1 cellular context compared by ENCODE assay signal in the genomic region with DNA sequence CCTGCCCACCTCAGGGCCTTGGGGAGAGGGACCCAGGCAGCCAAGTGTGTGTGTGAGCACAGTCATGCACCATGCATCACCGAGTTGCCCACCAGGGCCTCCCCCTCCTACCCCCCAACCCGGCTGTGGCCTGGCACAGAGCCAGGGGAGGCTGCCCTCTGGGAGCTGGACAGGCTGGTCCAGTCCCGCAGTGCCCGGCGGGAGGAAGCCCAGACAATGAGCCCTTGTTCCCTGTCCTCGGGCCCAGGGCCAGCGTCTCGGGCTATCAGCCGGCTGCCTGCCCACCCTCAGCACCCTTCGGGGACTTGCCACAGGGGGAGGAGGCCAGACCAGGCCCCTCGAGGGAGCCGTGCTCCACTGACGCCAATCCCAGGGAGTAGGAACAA.
A peak's percentile ranks its signal among the peaks of the same experiment; 100 is the strongest.
TF ChIP-seq lines count a peak whose summit lies in the region.

No MANE protein-coding gene starts in this region.

TF ChIP-seq in HepG2, 621 proteins besides CTCF, POLR2A, EP300 and RAD21 (continues in another document):
- TF ChIP-seq ZNF629 (CRISPR knock-in tag; conservative IDR thresholded peaks at IDR 0.05) = no peak
- TF ChIP-seq, protein P1, sequence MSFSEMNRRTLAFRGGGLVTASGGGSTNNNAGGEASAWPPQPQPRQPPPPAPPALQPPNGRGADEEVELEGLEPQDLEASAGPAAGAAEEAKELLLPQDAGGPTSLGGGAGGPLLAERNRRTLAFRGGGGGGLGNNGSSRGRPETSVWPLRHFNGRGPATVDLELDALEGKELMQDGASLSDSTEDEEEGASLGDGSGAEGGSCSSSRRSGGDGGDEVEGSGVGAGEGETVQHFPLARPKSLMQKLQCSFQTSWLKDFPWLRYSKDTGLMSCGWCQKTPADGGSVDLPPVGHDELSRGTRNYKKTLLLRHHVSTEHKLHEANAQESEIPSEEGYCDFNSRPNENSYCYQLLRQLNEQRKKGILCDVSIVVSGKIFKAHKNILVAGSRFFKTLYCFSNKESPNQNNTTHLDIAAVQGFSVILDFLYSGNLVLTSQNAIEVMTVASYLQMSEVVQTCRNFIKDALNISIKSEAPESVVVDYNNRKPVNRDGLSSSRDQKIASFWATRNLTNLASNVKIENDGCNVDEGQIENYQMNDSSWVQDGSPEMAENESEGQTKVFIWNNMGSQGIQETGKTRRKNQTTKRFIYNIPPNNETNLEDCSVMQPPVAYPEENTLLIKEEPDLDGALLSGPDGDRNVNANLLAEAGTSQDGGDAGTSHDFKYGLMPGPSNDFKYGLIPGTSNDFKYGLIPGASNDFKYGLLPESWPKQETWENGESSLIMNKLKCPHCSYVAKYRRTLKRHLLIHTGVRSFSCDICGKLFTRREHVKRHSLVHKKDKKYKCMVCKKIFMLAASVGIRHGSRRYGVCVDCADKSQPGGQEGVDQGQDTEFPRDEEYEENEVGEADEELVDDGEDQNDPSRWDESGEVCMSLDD (CRISPR knock-in tag; IDR thresholded peaks at IDR 0.05; ENCODE audit: borderline replicate concordance) = no peak
- TF ChIP-seq, protein P2, sequence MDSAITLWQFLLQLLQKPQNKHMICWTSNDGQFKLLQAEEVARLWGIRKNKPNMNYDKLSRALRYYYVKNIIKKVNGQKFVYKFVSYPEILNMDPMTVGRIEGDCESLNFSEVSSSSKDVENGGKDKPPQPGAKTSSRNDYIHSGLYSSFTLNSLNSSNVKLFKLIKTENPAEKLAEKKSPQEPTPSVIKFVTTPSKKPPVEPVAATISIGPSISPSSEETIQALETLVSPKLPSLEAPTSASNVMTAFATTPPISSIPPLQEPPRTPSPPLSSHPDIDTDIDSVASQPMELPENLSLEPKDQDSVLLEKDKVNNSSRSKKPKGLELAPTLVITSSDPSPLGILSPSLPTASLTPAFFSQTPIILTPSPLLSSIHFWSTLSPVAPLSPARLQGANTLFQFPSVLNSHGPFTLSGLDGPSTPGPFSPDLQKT (CRISPR knock-in tag; IDR thresholded peaks at IDR 0.05; ENCODE audit: borderline replicate concordance) = no peak
- TF ChIP-seq, protein P3, sequence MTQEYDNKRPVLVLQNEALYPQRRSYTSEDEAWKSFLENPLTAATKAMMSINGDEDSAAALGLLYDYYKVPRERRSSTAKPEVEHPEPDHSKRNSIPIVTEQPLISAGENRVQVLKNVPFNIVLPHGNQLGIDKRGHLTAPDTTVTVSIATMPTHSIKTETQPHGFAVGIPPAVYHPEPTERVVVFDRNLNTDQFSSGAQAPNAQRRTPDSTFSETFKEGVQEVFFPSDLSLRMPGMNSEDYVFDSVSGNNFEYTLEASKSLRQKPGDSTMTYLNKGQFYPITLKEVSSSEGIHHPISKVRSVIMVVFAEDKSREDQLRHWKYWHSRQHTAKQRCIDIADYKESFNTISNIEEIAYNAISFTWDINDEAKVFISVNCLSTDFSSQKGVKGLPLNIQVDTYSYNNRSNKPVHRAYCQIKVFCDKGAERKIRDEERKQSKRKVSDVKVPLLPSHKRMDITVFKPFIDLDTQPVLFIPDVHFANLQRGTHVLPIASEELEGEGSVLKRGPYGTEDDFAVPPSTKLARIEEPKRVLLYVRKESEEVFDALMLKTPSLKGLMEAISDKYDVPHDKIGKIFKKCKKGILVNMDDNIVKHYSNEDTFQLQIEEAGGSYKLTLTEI (CRISPR knock-in tag; conservative IDR thresholded peaks at IDR 0.05) = no peak
- TF ChIP-seq ZNF354B (CRISPR knock-in tag; IDR thresholded peaks at IDR 0.05) = no peak
- TF ChIP-seq FOXO1 (CRISPR knock-in tag; IDR thresholded peaks at IDR 0.05) = no peak
- TF ChIP-seq GFI1 (CRISPR knock-in tag; IDR thresholded peaks at IDR 0.05; ENCODE audit: borderline replicate concordance) = no peak
- no peak for TF ChIP-seq ZFP36L1 (CRISPR knock-in tag; IDR thresholded peaks at IDR 0.05)
- no peak for TF ChIP-seq ZNF292 (CRISPR knock-in tag; IDR thresholded peaks at IDR 0.05; ENCODE audit: borderline replicate concordance, low read depth)
- TF ChIP-seq TCF7 (IDR thresholded peaks at IDR 0.05; ENCODE audit: low read depth) = no peak
- TF ChIP-seq ZNF251 (CRISPR knock-in tag; IDR thresholded peaks at IDR 0.05) = no peak
- TF ChIP-seq, protein P4, sequence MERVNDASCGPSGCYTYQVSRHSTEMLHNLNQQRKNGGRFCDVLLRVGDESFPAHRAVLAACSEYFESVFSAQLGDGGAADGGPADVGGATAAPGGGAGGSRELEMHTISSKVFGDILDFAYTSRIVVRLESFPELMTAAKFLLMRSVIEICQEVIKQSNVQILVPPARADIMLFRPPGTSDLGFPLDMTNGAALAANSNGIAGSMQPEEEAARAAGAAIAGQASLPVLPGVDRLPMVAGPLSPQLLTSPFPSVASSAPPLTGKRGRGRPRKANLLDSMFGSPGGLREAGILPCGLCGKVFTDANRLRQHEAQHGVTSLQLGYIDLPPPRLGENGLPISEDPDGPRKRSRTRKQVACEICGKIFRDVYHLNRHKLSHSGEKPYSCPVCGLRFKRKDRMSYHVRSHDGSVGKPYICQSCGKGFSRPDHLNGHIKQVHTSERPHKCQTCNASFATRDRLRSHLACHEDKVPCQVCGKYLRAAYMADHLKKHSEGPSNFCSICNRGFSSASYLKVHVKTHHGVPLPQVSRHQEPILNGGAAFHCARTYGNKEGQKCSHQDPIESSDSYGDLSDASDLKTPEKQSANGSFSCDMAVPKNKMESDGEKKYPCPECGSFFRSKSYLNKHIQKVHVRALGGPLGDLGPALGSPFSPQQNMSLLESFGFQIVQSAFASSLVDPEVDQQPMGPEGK (CRISPR knock-in tag; IDR thresholded peaks at IDR 0.05) = peak; percentile 45; the same call in 1 of the 2 replicates
- TF ChIP-seq KDM5B (CRISPR knock-in tag; IDR thresholded peaks at IDR 0.05; ENCODE audit: borderline replicate concordance) = no peak
- peak; percentile 97 for TF ChIP-seq HNRNPL (IDR thresholded peaks at IDR 0.05; ENCODE audit: low read depth, low read length)
- TF ChIP-seq, protein P5, sequence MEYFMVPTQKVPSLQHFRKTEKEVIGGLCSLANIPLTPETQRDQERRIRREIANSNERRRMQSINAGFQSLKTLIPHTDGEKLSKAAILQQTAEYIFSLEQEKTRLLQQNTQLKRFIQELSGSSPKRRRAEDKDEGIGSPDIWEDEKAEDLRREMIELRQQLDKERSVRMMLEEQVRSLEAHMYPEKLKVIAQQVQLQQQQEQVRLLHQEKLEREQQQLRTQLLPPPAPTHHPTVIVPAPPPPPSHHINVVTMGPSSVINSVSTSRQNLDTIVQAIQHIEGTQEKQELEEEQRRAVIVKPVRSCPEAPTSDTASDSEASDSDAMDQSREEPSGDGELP (IDR thresholded peaks at IDR 0.05; ENCODE audit: borderline replicate concordance, low read depth) = peak; percentile 32; the same call in 1 of the 2 replicates
- peak; percentile 57 for TF ChIP-seq XRCC5 (optimal IDR thresholded peaks at IDR 0.05; ENCODE audit: low read length)
- no peak for TF ChIP-seq ZNF367 (CRISPR knock-in tag; IDR thresholded peaks at IDR 0.05; ENCODE audit: borderline replicate concordance)
- peak; percentile 43; the same call in 1 of the 2 replicates for TF ChIP-seq NFIC (IDR thresholded peaks at IDR 0.05; ENCODE audit: low read length)
- TF ChIP-seq NFKBIZ (CRISPR knock-in tag; IDR thresholded peaks at IDR 0.05) = no peak
- no peak for TF ChIP-seq ZSCAN25 (CRISPR knock-in tag; IDR thresholded peaks at IDR 0.05)
- no peak for TF ChIP-seq ZMAT3 (CRISPR knock-in tag; conservative IDR thresholded peaks at IDR 0.05)
- TF ChIP-seq NFYB (CRISPR knock-in tag; IDR thresholded peaks at IDR 0.05) = no peak
- no peak for TF ChIP-seq MIER3 (CRISPR knock-in tag; IDR thresholded peaks at IDR 0.05; ENCODE audit: borderline replicate concordance)
- no peak for TF ChIP-seq ETV5 (CRISPR knock-in tag; IDR thresholded peaks at IDR 0.05; ENCODE audit: borderline replicate concordance)
- no peak for TF ChIP-seq FOXJ3 (CRISPR knock-in tag; IDR thresholded peaks at IDR 0.05; ENCODE audit: borderline replicate concordance)
- no peak for TF ChIP-seq ESRRA (CRISPR knock-in tag; IDR thresholded peaks at IDR 0.05; ENCODE audit: low read depth)
- 0 out of 2 replicates have a peak, but pooled peaks have one; percentile 8 for TF ChIP-seq NRL (CRISPR knock-in tag; IDR thresholded peaks at IDR 0.05; ENCODE audit: borderline replicate concordance)
- TF ChIP-seq PCBP1 (IDR thresholded peaks at IDR 0.05; ENCODE audit: borderline replicate concordance, low read depth, low read length) = 0 out of 2 replicates have a peak, but pooled peaks have one; percentile 57
- no peak for TF ChIP-seq ZKSCAN1 (IDR thresholded peaks at IDR 0.05; ENCODE audit: low read length)
- TF ChIP-seq, protein P6, sequence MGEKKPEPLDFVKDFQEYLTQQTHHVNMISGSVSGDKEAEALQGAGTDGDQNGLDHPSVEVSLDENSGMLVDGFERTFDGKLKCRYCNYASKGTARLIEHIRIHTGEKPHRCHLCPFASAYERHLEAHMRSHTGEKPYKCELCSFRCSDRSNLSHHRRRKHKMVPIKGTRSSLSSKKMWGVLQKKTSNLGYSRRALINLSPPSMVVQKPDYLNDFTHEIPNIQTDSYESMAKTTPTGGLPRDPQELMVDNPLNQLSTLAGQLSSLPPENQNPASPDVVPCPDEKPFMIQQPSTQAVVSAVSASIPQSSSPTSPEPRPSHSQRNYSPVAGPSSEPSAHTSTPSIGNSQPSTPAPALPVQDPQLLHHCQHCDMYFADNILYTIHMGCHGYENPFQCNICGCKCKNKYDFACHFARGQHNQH (CRISPR knock-in tag; IDR thresholded peaks at IDR 0.05) = no peak
- TF ChIP-seq, protein P7, sequence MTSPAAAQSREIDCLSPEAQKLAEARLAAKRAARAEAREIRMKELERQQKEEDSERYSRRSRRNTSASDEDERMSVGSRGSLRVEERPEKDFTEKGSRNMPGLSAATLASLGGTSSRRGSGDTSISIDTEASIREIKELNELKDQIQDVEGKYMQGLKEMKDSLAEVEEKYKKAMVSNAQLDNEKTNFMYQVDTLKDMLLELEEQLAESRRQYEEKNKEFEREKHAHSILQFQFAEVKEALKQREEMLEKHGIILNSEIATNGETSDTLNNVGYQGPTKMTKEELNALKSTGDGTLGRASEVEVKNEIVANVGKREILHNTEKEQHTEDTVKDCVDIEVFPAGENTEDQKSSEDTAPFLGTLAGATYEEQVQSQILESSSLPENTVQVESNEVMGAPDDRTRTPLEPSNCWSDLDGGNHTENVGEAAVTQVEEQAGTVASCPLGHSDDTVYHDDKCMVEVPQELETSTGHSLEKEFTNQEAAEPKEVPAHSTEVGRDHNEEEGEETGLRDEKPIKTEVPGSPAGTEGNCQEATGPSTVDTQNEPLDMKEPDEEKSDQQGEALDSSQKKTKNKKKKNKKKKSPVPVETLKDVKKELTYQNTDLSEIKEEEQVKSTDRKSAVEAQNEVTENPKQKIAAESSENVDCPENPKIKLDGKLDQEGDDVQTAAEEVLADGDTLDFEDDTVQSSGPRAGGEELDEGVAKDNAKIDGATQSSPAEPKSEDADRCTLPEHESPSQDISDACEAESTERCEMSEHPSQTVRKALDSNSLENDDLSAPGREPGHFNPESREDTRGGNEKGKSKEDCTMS (CRISPR knock-in tag; conservative IDR thresholded peaks at IDR 0.05) = no peak
- no peak for TF ChIP-seq ZNF572 (CRISPR knock-in tag; IDR thresholded peaks at IDR 0.05)
- TF ChIP-seq HOXD1 (CRISPR knock-in tag; IDR thresholded peaks at IDR 0.05) = no peak
- peak; percentile 52 for TF ChIP-seq RBM39 (IDR thresholded peaks at IDR 0.05; ENCODE audit: low read depth, low read length, poor library complexity, severe bottlenecking)
- TF ChIP-seq TBX3 (IDR thresholded peaks at IDR 0.05; ENCODE audit: borderline replicate concordance) = no peak
- no peak for TF ChIP-seq ERF (CRISPR knock-in tag; IDR thresholded peaks at IDR 0.05)
- no peak for TF ChIP-seq SATB2 (CRISPR knock-in tag; IDR thresholded peaks at IDR 0.05)
- no peak for TF ChIP-seq KLF6 (CRISPR knock-in tag; IDR thresholded peaks at IDR 0.05)
- peak; percentile 80 for TF ChIP-seq RBFOX2 (IDR thresholded peaks at IDR 0.05; ENCODE audit: low read depth, low read length)
- TF ChIP-seq, protein P8, sequence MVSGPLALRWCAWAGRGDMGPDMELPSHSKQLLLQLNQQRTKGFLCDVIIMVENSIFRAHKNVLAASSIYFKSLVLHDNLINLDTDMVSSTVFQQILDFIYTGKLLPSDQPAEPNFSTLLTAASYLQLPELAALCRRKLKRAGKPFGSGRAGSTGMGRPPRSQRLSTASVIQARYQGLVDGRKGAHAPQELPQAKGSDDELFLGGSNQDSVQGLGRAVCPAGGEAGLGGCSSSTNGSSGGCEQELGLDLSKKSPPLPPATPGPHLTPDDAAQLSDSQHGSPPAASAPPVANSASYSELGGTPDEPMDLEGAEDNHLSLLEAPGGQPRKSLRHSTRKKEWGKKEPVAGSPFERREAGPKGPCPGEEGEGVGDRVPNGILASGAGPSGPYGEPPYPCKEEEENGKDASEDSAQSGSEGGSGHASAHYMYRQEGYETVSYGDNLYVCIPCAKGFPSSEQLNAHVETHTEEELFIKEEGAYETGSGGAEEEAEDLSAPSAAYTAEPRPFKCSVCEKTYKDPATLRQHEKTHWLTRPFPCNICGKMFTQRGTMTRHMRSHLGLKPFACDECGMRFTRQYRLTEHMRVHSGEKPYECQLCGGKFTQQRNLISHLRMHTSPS (CRISPR knock-in tag; IDR thresholded peaks at IDR 0.05; ENCODE audit: low read depth) = peak; percentile 55
- TF ChIP-seq MYC (CRISPR knock-in tag; IDR thresholded peaks at IDR 0.05; ENCODE audit: borderline replicate concordance) = peak; percentile 19; the same call in 1 of the 2 replicates
- no peak for TF ChIP-seq HCFC1 (IDR thresholded peaks at IDR 0.05; ENCODE audit: low read depth, low read length)
- TF ChIP-seq U2AF2 (IDR thresholded peaks at IDR 0.05; ENCODE audit: low read depth, low read length) = no peak
- no peak for TF ChIP-seq ZBTB42 (CRISPR knock-in tag; IDR thresholded peaks at IDR 0.05)
- no peak for TF ChIP-seq ZFP36L2 (CRISPR knock-in tag; IDR thresholded peaks at IDR 0.05)
- TF ChIP-seq, protein P9, sequence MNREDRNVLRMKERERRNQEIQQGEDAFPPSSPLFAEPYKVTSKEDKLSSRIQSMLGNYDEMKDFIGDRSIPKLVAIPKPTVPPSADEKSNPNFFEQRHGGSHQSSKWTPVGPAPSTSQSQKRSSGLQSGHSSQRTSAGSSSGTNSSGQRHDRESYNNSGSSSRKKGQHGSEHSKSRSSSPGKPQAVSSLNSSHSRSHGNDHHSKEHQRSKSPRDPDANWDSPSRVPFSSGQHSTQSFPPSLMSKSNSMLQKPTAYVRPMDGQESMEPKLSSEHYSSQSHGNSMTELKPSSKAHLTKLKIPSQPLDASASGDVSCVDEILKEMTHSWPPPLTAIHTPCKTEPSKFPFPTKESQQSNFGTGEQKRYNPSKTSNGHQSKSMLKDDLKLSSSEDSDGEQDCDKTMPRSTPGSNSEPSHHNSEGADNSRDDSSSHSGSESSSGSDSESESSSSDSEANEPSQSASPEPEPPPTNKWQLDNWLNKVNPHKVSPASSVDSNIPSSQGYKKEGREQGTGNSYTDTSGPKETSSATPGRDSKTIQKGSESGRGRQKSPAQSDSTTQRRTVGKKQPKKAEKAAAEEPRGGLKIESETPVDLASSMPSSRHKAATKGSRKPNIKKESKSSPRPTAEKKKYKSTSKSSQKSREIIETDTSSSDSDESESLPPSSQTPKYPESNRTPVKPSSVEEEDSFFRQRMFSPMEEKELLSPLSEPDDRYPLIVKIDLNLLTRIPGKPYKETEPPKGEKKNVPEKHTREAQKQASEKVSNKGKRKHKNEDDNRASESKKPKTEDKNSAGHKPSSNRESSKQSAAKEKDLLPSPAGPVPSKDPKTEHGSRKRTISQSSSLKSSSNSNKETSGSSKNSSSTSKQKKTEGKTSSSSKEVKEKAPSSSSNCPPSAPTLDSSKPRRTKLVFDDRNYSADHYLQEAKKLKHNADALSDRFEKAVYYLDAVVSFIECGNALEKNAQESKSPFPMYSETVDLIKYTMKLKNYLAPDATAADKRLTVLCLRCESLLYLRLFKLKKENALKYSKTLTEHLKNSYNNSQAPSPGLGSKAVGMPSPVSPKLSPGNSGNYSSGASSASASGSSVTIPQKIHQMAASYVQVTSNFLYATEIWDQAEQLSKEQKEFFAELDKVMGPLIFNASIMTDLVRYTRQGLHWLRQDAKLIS (CRISPR knock-in tag; IDR thresholded peaks at IDR 0.05) = no peak
